In genomic region chr10:94149702-94150101, GRCh38 we compare ENCODE assay signal across 33 cellular contexts.
"Had no signal": no experiment of that assay in that cellular context is flagged by ENCODE, and none has a peak within 500 bp of the region (broad histone marks: within the 10 kb centered on the region; RNA-seq: fewer than 3 reads in every experiment).

No MANE protein-coding gene starts in this region.

- H3K36me3 Mint-ChIP-seq: activated CD4-positive, alpha-beta memory T cell treated with anti-CD3 and anti-CD28 coated beads for 36 hours; activated CD8-positive, alpha-beta memory T cell treated with anti-CD3 and anti-CD28 coated beads, Interleukin-2, amount 10 ng/mL, durations not matched to agents 7 days and 5 days; activated naive CD4-positive, alpha-beta T cell treated with anti-CD3 and anti-CD28 coated beads, Interleukin-2, amount 50 U/mL, for 24 hours; activated naive CD8-positive, alpha-beta T cell treated with anti-CD3 and anti-CD28 coated beads for 36 hours had no signal

- H3K9me3 Mint-ChIP-seq: activated CD4-positive, alpha-beta memory T cell treated with anti-CD3 and anti-CD28 coated beads for 36 hours; activated CD4-positive, alpha-beta T cell treated with anti-CD3 and anti-CD28 coated beads, Interleukin-2, amount 10 ng/mL, durations not matched to agents 24 days and 14 days; activated naive CD4-positive, alpha-beta T cell treated with anti-CD3 and anti-CD28 coated beads for 36 hours; activated naive CD4-positive, alpha-beta T cell treated with anti-CD3 and anti-CD28 coated beads, Interleukin-2, amount 50 U/mL, for 24 hours; activated naive CD8-positive, alpha-beta T cell treated with anti-CD3 and anti-CD28 coated beads for 36 hours; activated T-helper 2 cell treated with anti-CD3 and anti-CD28 coated beads, Interferon-gamma antibody, Interleukin-2, Interleukin-4, amounts not matched to agents 10 μg/mL and 5 μg/mL and 100 μg/mL, durations not matched to agents 14 hours and 24 hours and 36 hours; T-helper 2 cell treated with Interferon-gamma antibody and Interleukin-4, amounts not matched to agents 5 μg/mL and 100 μg/mL, for 36 hours had no signal

- H3K4me1 ChIP-seq: breast epithelium, colonic mucosa, esophagus squamous epithelium had no signal

- H3K27me3 ChIP-seq: ascending aorta, breast epithelium, cardiac muscle cell, colonic mucosa, esophagus squamous epithelium had no signal

- H3K9me3 ChIP-seq: ascending aorta, colonic mucosa, esophagus squamous epithelium had no signal

- H3K4me3 ChIP-seq: ascending aorta, breast epithelium, cardiac muscle cell, colonic mucosa, esophagus squamous epithelium had no signal

- H3K4me1 Mint-ChIP-seq: activated CD4-positive, alpha-beta T cell treated with anti-CD3 and anti-CD28 coated beads for 36 hours; activated CD4-positive, alpha-beta T cell treated with anti-CD3 and anti-CD28 coated beads, Interleukin-2, amount 10 ng/mL, durations not matched to agents 24 days and 14 days; activated CD8-positive, alpha-beta memory T cell treated with anti-CD3 and anti-CD28 coated beads, Interleukin-2, amount 10 ng/mL, durations not matched to agents 7 days and 5 days; activated naive CD4-positive, alpha-beta T cell treated with anti-CD3 and anti-CD28 coated beads, Interleukin-2, amount 50 U/mL, for 24 hours; activated naive CD8-positive, alpha-beta T cell treated with anti-CD3 and anti-CD28 coated beads for 36 hours; T-helper 17 cell had no signal

- H3K27me3 Mint-ChIP-seq: activated CD4-positive, alpha-beta memory T cell treated with anti-CD3 and anti-CD28 coated beads for 36 hours; activated CD4-positive, alpha-beta T cell treated with anti-CD3 and anti-CD28 coated beads, Interleukin-2, amount 10 ng/mL, durations not matched to agents 24 days and 14 days; activated CD8-positive, alpha-beta memory T cell treated with anti-CD3 and anti-CD28 coated beads, Interleukin-2, amount 10 ng/mL, durations not matched to agents 7 days and 5 days; brain had no signal

- H3K27ac Mint-ChIP-seq: activated CD4-positive, alpha-beta memory T cell treated with anti-CD3 and anti-CD28 coated beads for 36 hours; activated CD4-positive, alpha-beta T cell treated with anti-CD3 and anti-CD28 coated beads for 36 hours; activated CD4-positive, alpha-beta T cell treated with anti-CD3 and anti-CD28 coated beads, Interleukin-2, amount 10 ng/mL, durations not matched to agents 24 days and 14 days; activated CD8-positive, alpha-beta memory T cell treated with anti-CD3 and anti-CD28 coated beads, Interleukin-2, amount 10 ng/mL, durations not matched to agents 7 days and 5 days; activated CD8-positive, alpha-beta T cell treated with anti-CD3 and anti-CD28 coated beads, Interleukin-2, amount 10 ng/mL, durations not matched to agents 7 days and 5 days; activated naive CD4-positive, alpha-beta T cell treated with anti-CD3 and anti-CD28 coated beads for 36 hours; activated naive CD4-positive, alpha-beta T cell treated with anti-CD3 and anti-CD28 coated beads, Interleukin-2, amount 50 U/mL, for 24 hours; activated naive CD8-positive, alpha-beta T cell treated with anti-CD3 and anti-CD28 coated beads for 36 hours; activated T-helper 1 cell treated with anti-CD3 and anti-CD28 coated beads, Interleukin-12 subunit alpha, Interleukin-12 subunit beta, Interleukin-2, Interleukin-4 antibody, amounts not matched to agents 30 ng/mL and 10 ng/mL and 1 ng/mL, durations not matched to agents 14 hours and 24 hours and 36 hours; activated T-helper 2 cell treated with anti-CD3 and anti-CD28 coated beads, Interferon-gamma antibody, Interleukin-2, Interleukin-4, amounts not matched to agents 10 μg/mL and 5 μg/mL and 100 μg/mL, durations not matched to agents 14 hours and 24 hours and 36 hours; T-helper 17 cell; T-helper 2 cell treated with Interferon-gamma antibody and Interleukin-4, amounts not matched to agents 5 μg/mL and 100 μg/mL, for 36 hours had no signal

- H3K27ac ChIP-seq: ascending aorta, breast epithelium, cardiac muscle cell, colonic mucosa, epithelial cell of prostate, esophagus squamous epithelium had no signal

- FAIRE-seq: endometrium, endothelial cell of umbilical vein had no signal

- H3K36me3 ChIP-seq: ascending aorta, breast epithelium, cardiac muscle cell, colonic mucosa, esophagus squamous epithelium had no signal

- H3K4me3 Mint-ChIP-seq: activated CD4-positive, alpha-beta memory T cell treated with anti-CD3 and anti-CD28 coated beads for 36 hours; activated CD4-positive, alpha-beta T cell treated with anti-CD3 and anti-CD28 coated beads for 36 hours; activated CD4-positive, alpha-beta T cell treated with anti-CD3 and anti-CD28 coated beads, Interleukin-2, amount 10 ng/mL, durations not matched to agents 24 days and 14 days; activated CD8-positive, alpha-beta memory T cell treated with anti-CD3 and anti-CD28 coated beads, Interleukin-2, amount 10 ng/mL, durations not matched to agents 7 days and 5 days; activated CD8-positive, alpha-beta T cell treated with anti-CD3 and anti-CD28 coated beads, Interleukin-2, amount 10 ng/mL, durations not matched to agents 7 days and 5 days; activated naive CD4-positive, alpha-beta T cell treated with anti-CD3 and anti-CD28 coated beads for 36 hours; activated naive CD4-positive, alpha-beta T cell treated with anti-CD3 and anti-CD28 coated beads, Interleukin-2, amount 50 U/mL, for 24 hours; activated naive CD8-positive, alpha-beta T cell treated with anti-CD3 and anti-CD28 coated beads for 36 hours; activated T-helper 1 cell treated with anti-CD3 and anti-CD28 coated beads, Interleukin-12 subunit alpha, Interleukin-12 subunit beta, Interleukin-2, Interleukin-4 antibody, amounts not matched to agents 30 ng/mL and 10 ng/mL and 1 ng/mL, durations not matched to agents 14 hours and 24 hours and 36 hours; brain; T-helper 17 cell; T-helper 2 cell treated with Interferon-gamma antibody and Interleukin-4, amounts not matched to agents 5 μg/mL and 100 μg/mL, for 36 hours had no signal

- DNase-seq: activated CD4-positive, alpha-beta memory T cell treated with anti-CD3 and anti-CD28 coated beads for 36 hours; activated CD4-positive, alpha-beta T cell treated with anti-CD3 and anti-CD28 coated beads for 36 hours; activated CD4-positive, alpha-beta T cell treated with anti-CD3 and anti-CD28 coated beads, Interleukin-2, amount 10 ng/mL, durations not matched to agents 24 days and 14 days; activated CD4-positive, CD25-positive, alpha-beta regulatory T cell; activated CD4-positive, CD25-positive, alpha-beta regulatory T cell treated with anti-CD3 and anti-CD28 coated beads, Interleukin-2, amount 50 U/mL, for 72 hours; activated CD8-positive, alpha-beta memory T cell treated with anti-CD3 and anti-CD28 coated beads, Interleukin-2, amount 10 ng/mL, durations not matched to agents 7 days and 5 days; activated CD8-positive, alpha-beta memory T cell treated with anti-CD3 and anti-CD28 coated beads, Interleukin-2, amount 50 U/mL, for 4 hours; activated CD8-positive, alpha-beta T cell treated with anti-CD3 and anti-CD28 coated beads, Interleukin-2, amount 10 ng/mL, durations not matched to agents 7 days and 5 days; activated effector memory CD4-positive, alpha-beta T cell treated with anti-CD3 and anti-CD28 coated beads, Interleukin-2, amount 50 U/mL, for 16 hours; activated naive CD4-positive, alpha-beta T cell treated with anti-CD3 and anti-CD28 coated beads for 36 hours; activated naive CD8-positive, alpha-beta T cell treated with anti-CD3 and anti-CD28 coated beads for 36 hours; activated T-cell treated with anti-CD3 and anti-CD28 coated beads, Interleukin-2, amount 50 U/mL, for 1 hour; activated T-cell treated with anti-CD3 and anti-CD28 coated beads, Interleukin-2, amount 50 U/mL, for 48 hours; central memory CD4-positive, alpha-beta T cell; cerebellar nuclear complex; colonic mucosa; effector CD8-positive, alpha-beta T cell; esophagus squamous epithelium; foreskin melanocyte; head of caudate nucleus; T-helper 17 cell; T1000 had no signal

- ATAC-seq: activated CD4-positive, alpha-beta T cell treated with anti-CD3 and anti-CD28 coated beads for 36 hours; activated CD8-positive, alpha-beta memory T cell treated with anti-CD3 and anti-CD28 coated beads, Interleukin-2, amount 10 ng/mL, durations not matched to agents 7 days and 5 days; activated CD8-positive, alpha-beta T cell treated with anti-CD3 and anti-CD28 coated beads, Interleukin-2, amount 10 ng/mL, durations not matched to agents 7 days and 5 days; T-helper 17 cell had no signal
